In the genomic region with DNA sequence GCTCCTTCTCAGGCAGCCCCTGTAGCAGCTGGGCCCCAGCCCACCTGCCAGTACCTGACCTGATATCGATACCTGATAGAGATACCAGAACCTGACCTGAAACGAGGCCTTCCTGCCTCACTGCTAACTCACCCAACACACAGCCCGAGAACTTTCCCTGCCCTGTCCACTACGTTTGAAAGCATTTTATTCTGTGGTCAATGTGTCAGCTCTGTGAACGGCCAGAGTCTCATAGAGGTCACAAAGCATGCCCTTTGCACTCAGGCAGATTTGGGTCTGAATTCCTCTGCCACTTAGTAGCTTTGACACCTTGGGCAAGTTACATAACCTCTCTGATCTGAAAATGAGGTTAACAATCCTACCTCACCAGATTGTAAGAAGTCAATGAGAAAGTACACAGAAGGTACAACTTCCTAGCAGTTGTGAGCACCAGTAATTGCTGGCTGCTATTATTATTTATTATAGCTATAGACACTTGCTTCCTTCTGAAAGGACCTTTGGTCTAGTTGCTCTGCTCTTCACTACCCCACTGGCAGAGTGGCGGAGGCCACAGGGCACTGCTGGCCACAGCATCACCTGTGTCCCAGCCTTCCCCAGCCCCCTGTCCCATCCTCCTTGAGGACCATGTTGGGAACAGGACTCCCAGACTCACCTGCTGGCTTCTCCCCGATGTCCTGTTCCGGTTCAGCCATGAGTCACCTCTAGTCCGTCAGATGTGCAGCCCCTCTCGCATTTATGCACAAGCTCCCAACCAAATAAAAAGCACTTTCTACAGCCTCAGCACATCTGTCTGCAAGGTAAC, we compare ENCODE assay signal across 1 cellular context.
TF ChIP-seq lines count a peak whose summit lies in the region.

No MANE protein-coding gene starts in this region.

TF ChIP-seq in WTC11, 78 proteins besides CTCF, POLR2A, EP300 and RAD21 (continued from another document):
- TF ChIP-seq, protein P1, sequence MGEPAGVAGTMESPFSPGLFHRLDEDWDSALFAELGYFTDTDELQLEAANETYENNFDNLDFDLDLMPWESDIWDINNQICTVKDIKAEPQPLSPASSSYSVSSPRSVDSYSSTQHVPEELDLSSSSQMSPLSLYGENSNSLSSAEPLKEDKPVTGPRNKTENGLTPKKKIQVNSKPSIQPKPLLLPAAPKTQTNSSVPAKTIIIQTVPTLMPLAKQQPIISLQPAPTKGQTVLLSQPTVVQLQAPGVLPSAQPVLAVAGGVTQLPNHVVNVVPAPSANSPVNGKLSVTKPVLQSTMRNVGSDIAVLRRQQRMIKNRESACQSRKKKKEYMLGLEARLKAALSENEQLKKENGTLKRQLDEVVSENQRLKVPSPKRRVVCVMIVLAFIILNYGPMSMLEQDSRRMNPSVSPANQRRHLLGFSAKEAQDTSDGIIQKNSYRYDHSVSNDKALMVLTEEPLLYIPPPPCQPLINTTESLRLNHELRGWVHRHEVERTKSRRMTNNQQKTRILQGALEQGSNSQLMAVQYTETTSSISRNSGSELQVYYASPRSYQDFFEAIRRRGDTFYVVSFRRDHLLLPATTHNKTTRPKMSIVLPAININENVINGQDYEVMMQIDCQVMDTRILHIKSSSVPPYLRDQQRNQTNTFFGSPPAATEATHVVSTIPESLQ (CRISPR knock-in tag; IDR thresholded peaks at IDR 0.05) = no peak
- no peak for TF ChIP-seq ESRRA (CRISPR knock-in tag; IDR thresholded peaks at IDR 0.05; ENCODE audit: borderline replicate concordance)
